Comparison of ENCODE assay signal across 7 cellular contexts in genomic region chr12:31948697-31949359, GRCh38. TPM values are rescaled to one million over a fixed set of nuclear protein-coding genes. Genes with fewer than 3 reads are reported as not detected.
DNase-seq lines count a peak whose midpoint lies in the region; ATAC-seq, FAIRE-seq and TF ChIP-seq lines count a peak whose summit lies in the region.
"Not testable (repeated sequence)": the region's sequence is repeated elsewhere in the genome, so short reads cannot be mapped to it uniquely, and the experiment has no call there.

No MANE protein-coding gene starts in this region.

- POLR2A ChIA-PET in HEK293 (lab: Yijun Ruan, JAX); endothelial cell of umbilical vein (lab: Charles Lee): not testable (repeated sequence)
- POLR2A ChIA-PET in K562 (lab: Yijun Ruan, JAX): interaction anchor here (1.8 kb wide), 1 partner anchor 10 kb away, joined by 9 read pairs; the partner anchor contains the start of gene RESF1
- POLR2A ChIA-PET in HepG2 (lab: Yijun Ruan, JAX): interaction anchor here (0.9 kb wide), 1 partner anchor 11 kb away, joined by 6 read pairs; the partner anchor contains the start of gene RESF1

- not testable (repeated sequence) for H2AFZ ChIP-seq in SU-DHL-6 (ENCODE audit: low read depth, low read length, severe bottlenecking); K562 (ENCODE audit: low read depth, low read length); endothelial cell of umbilical vein (ENCODE audit: low read depth, low read length); HepG2 (ENCODE audit: low read length)

- H3K79me2 ChIP-seq in SU-DHL-6 (ENCODE audit: insufficient read depth, low read length); K562 (ENCODE audit: control insufficient read depth, insufficient read depth, low read length); endothelial cell of umbilical vein (ENCODE audit: control insufficient read depth, insufficient read depth, low read length); HepG2 (ENCODE audit: insufficient read depth, low read length): not testable (repeated sequence)

- peaks cover 22 to 34% of the 10 kb centered on the region in 2 donors for H3K9me3 Mint-ChIP-seq in stimulated activated naive B cell treated with anti-CD40 and anti-IgM and Interleukin-4, amounts not matched to agents 10 μg/mL and 1 μg/mL and 100 μg/mL, for 72 hours

- not testable (repeated sequence) for DNase-seq in K562 (ENCODE audit: extremely low read depth in 1 of 4, low spot score in 3 of 4); endothelial cell of umbilical vein (ENCODE audit: low read depth, low spot score); stimulated activated naive B cell treated with anti-CD40 and anti-IgM and Interleukin-4, amounts not matched to agents 10 μg/mL and 1 μg/mL and 100 μg/mL, for 72 hours
- DNase-seq in HepG2 (ENCODE audit: low spot score) (peak; percentile 83), mucosa of descending colon (peak in 1 of 3 donors; percentile 19)

- H3K9me2 ChIP-seq in SU-DHL-6 (replicated peaks; ENCODE audit: insufficient read depth, low read length): not testable (repeated sequence)

- H4K20me1 ChIP-seq in SU-DHL-6 (ENCODE audit: low read depth, low read length); K562 (replicated peaks; ENCODE audit: control insufficient read depth, insufficient read depth, low read length); endothelial cell of umbilical vein (replicated peaks; ENCODE audit: control insufficient read depth, extremely low read depth, insufficient read depth, low read length); HepG2 (ENCODE audit: insufficient read depth, low read length): not testable (repeated sequence)

- in situ Hi-C loops in K562 (cut with MboI); HepG2 (cut with HindIII; ENCODE audit: extremely low pct_ligation_motif_present, low pct_unique_long_range_greater_than_20kb): not testable (repeated sequence)

- H3K9me3 ChIP-seq in HEK293 (ENCODE audit: control insufficient read depth, insufficient read depth, low read depth, low read length); SU-DHL-6 (ENCODE audit: insufficient read depth, low read length); K562 (replicated peaks; ENCODE audit: control insufficient read depth, insufficient read depth, low read depth, low read length); endothelial cell of umbilical vein (replicated peaks; ENCODE audit: control insufficient read depth, insufficient read depth, low read length): not testable (repeated sequence)
- H3K9me3 ChIP-seq in HepG2 (ENCODE audit: low read length): peaks cover 11% of the 10 kb centered on the region; the same call in 1 of the 2 replicates
- peaks cover 17% of the 10 kb centered on the region for H3K9me3 ChIP-seq in mucosa of descending colon

- not testable (repeated sequence) for H3K4me3 Mint-ChIP-seq in stimulated activated naive B cell treated with anti-CD40 and anti-IgM and Interleukin-4, amounts not matched to agents 10 μg/mL and 1 μg/mL and 100 μg/mL, for 72 hours

- peak overlapping the region; percentile 21; the same call in 1 of the 2 replicates for H3K9ac ChIP-seq in SU-DHL-6 (ENCODE audit: low read length)
- not testable (repeated sequence) for H3K9ac ChIP-seq in K562 (ENCODE audit: insufficient read depth in 1 of 2, low read depth in 2 of 2, low read length in 2 of 2); endothelial cell of umbilical vein (replicated peaks; ENCODE audit: extremely low read depth, insufficient read depth, low read length); HepG2 (ENCODE audit: insufficient read depth, low read depth, low read length)

- not testable (repeated sequence) for FAIRE-seq in K562 (lab: Jason Lieb, UNC)
- FAIRE-seq in endothelial cell of umbilical vein (lab: Jason Lieb, UNC) (peak; percentile 38), HepG2 (lab: Jason Lieb, UNC) (peak; percentile 28)

- intact Hi-C loops in K562 (cut with micrococcal nuclease); endothelial cell of umbilical vein (cut with micrococcal nuclease); HepG2 (cut with micrococcal nuclease; ENCODE audit: unreplicated experiment); mucosa of descending colon (cut with DNase I, micrococcal nuclease): not testable (repeated sequence)

- not testable (repeated sequence) for H3K27me3 Mint-ChIP-seq in stimulated activated naive B cell treated with anti-CD40 and anti-IgM and Interleukin-4, amounts not matched to agents 10 μg/mL and 1 μg/mL and 100 μg/mL, for 72 hours

- H3K36me3 Mint-ChIP-seq in stimulated activated naive B cell treated with anti-CD40 and anti-IgM and Interleukin-4, amounts not matched to agents 10 μg/mL and 1 μg/mL and 100 μg/mL, for 72 hours: peaks cover 43 to 65% of the 10 kb centered on the region in 2 donors

- not testable (repeated sequence) for H3K9me1 ChIP-seq in K562 (ENCODE audit: control insufficient read depth, insufficient read depth, low read length); endothelial cell of umbilical vein (replicated peaks; ENCODE audit: control insufficient read depth, extremely low read depth, insufficient read depth, low read length)

- TF ChIP-seq RAD21 in K562 (CRISPR knock-in tag; conservative IDR thresholded peaks at IDR 0.05 in 1 of 2, IDR thresholded peaks at IDR 0.05 in 1 of 2); HepG2 (CRISPR knock-in tag; IDR thresholded peaks at IDR 0.05): not testable (repeated sequence)

- TF ChIP-seq POLR2A in K562 (conservative IDR thresholded peaks at IDR 0.05); endothelial cell of umbilical vein (IDR thresholded peaks at IDR 0.05; ENCODE audit: low read depth, low read length); HepG2 (IDR thresholded peaks at IDR 0.05; ENCODE audit: insufficient read depth in 1 of 2, low read depth in 2 of 2, low read length in 2 of 2): not testable (repeated sequence)

- dilution Hi-C loops in endothelial cell of umbilical vein (cut with MboI; ENCODE audit: extremely low pct_ligation_motif_present, low sequenced_read_pairs): not testable (repeated sequence)

- not testable (repeated sequence) for BruUV-seq in K562 (replicated peaks; lab: Mats Ljungman, UMichigan); endothelial cell of umbilical vein (replicated peaks; lab: Mats Ljungman, UMichigan); HepG2 (replicated peaks; lab: Mats Ljungman, UMichigan)

- not testable (repeated sequence) for TF ChIP-seq CTCF in HEK293 (tag by site-specific recombination; IDR thresholded peaks at IDR 0.05); SU-DHL-6 (IDR thresholded peaks at IDR 0.05; ENCODE audit: insufficient read depth, low read length, poor library complexity, severe bottlenecking); K562 (IDR thresholded peaks at IDR 0.05 in 2 of 3, conservative IDR thresholded peaks at IDR 0.05 in 1 of 3; ENCODE audit: insufficient read depth in 2 of 3, low read depth in 1 of 3, low read length in 3 of 3); endothelial cell of umbilical vein (IDR thresholded peaks at IDR 0.05; ENCODE audit: extremely low read depth in 1 of 2, insufficient read depth in 1 of 2, low read depth in 1 of 2, low read length in 2 of 2); HepG2 (CRISPR knock-in tag; IDR thresholded peaks at IDR 0.05); mucosa of descending colon (IDR thresholded peaks at IDR 0.05)

- not testable (repeated sequence) for H3K4me1 ChIP-seq in HEK293 (ENCODE audit: control insufficient read depth, insufficient read depth, low read length); K562 (replicated peaks in 1 of 2; ENCODE audit: control insufficient read depth in 2 of 2, insufficient read depth in 2 of 2, low read length in 2 of 2); endothelial cell of umbilical vein (ENCODE audit: control insufficient read depth, extremely low read depth, insufficient read depth, low read length); mucosa of descending colon (ENCODE audit: low read depth)
- peaks cover 28% of the 10 kb centered on the region for H3K4me1 ChIP-seq in HepG2 (ENCODE audit: insufficient read depth, low read length)

- H3K27me3 ChIP-seq in SU-DHL-6 (ENCODE audit: low read length); K562 (ENCODE audit: control insufficient read depth in 2 of 2, insufficient read depth in 2 of 2, low read length in 2 of 2); endothelial cell of umbilical vein (ENCODE audit: control insufficient read depth in 2 of 2, insufficient read depth in 2 of 2, low read length in 2 of 2); HepG2 (ENCODE audit: control insufficient read depth in 1 of 2, insufficient read depth in 2 of 2, low read length in 2 of 2): not testable (repeated sequence)

- TF ChIP-seq EP300 in K562 (IDR thresholded peaks at IDR 0.05; ENCODE audit: low read length): not testable (repeated sequence)
- TF ChIP-seq EP300 in HepG2 (IDR thresholded peaks at IDR 0.05; ENCODE audit: low read depth in 2 of 2, low read length in 2 of 2) (peak in 1 of 2 experiments; percentile 83; a peak in 2 of 4 replicates), HepG2 (CRISPR knock-in tag; IDR thresholded peaks at IDR 0.05; ENCODE audit: borderline replicate concordance) (peak; percentile 75)

- not testable (repeated sequence) for H3K36me3 ChIP-seq in HEK293 (ENCODE audit: control insufficient read depth in 2 of 2, insufficient read depth in 1 of 2, low read length in 2 of 2); SU-DHL-6 (ENCODE audit: low read length); K562 (ENCODE audit: control insufficient read depth, insufficient read depth, low read length); endothelial cell of umbilical vein (ENCODE audit: control insufficient read depth in 2 of 2, extremely low read depth in 1 of 2, insufficient read depth in 2 of 2, low read length in 2 of 2); HepG2 (replicated peaks in 1 of 2; ENCODE audit: control insufficient read depth in 1 of 2, insufficient read depth in 2 of 2, low read length in 2 of 2); mucosa of descending colon (ENCODE audit: low read depth)

- peaks cover 27 to 39% of the 10 kb centered on the region in 2 donors for H3K4me1 Mint-ChIP-seq in stimulated activated naive B cell treated with anti-CD40 and anti-IgM and Interleukin-4, amounts not matched to agents 10 μg/mL and 1 μg/mL and 100 μg/mL, for 72 hours

- not testable (repeated sequence) for ATAC-seq in K562; stimulated activated naive B cell treated with anti-CD40 and anti-IgM and Interleukin-4, amounts not matched to agents 10 μg/mL and 1 μg/mL and 100 μg/mL, for 72 hours (replicated peaks)
- ATAC-seq in HepG2 (peak; percentile 61), mucosa of descending colon (peak; percentile 25)

- H3K4me3 ChIP-seq in HEK293 (ENCODE audit: low read depth, low read length); SU-DHL-6 (ENCODE audit: insufficient read depth, low read length, poor library complexity, severe bottlenecking); K562; endothelial cell of umbilical vein (replicated peaks in 1 of 3; ENCODE audit: insufficient read depth in 1 of 3, low read depth in 1 of 3, low read length in 3 of 3); HepG2 (replicated peaks in 1 of 3; ENCODE audit: insufficient read depth in 1 of 3, low read depth in 2 of 3, low read length in 3 of 3); mucosa of descending colon: not testable (repeated sequence)

- CTCF ChIA-PET in HEK293 (lab: Yijun Ruan, JAX): interaction anchor here (0.8 kb wide), 1 partner anchor 189 kb away, joined by 4 read pairs; no protein-coding TSS in a partner anchor
- CTCF ChIA-PET in K562 (lab: Yijun Ruan, JAX; ENCODE audit: low intra/inter-chr PET ratio); endothelial cell of umbilical vein (lab: Charles Lee); HepG2 (lab: Yijun Ruan, JAX; ENCODE audit: low intra/inter-chr PET ratio, low total read pairs): not testable (repeated sequence)

- H3K4me2 ChIP-seq in SU-DHL-6 (ENCODE audit: low read depth, low read length, poor library complexity, severe bottlenecking): peak overlapping the region; percentile 60
- H3K4me2 ChIP-seq in K562 (ENCODE audit: insufficient read depth, low read length); endothelial cell of umbilical vein (ENCODE audit: insufficient read depth, low read length); HepG2 (ENCODE audit: low read depth, low read length): not testable (repeated sequence)

- peaks cover 32% of the 10 kb centered on the region for H3F3A ChIP-seq in SU-DHL-6 (ENCODE audit: insufficient read depth)

- WGBS in K562 (ENCODE audit: insufficient coverage, low coverage, missing lambda C conversion rate): 22% methylated on average over 3 of the region's 3 CpGs
- WGBS in HepG2 (ENCODE audit: low lambda C conversion rate): 1% methylated on average over 3 of the region's 3 CpGs

- not testable (repeated sequence) for H3K27ac ChIP-seq in HEK293 (ENCODE audit: extremely low read depth, low read depth, low read length); K562 (ENCODE audit: extremely low read depth, low read depth, low read length); endothelial cell of umbilical vein (ENCODE audit: insufficient read depth, low read depth, low read length)
- H3K27ac ChIP-seq in SU-DHL-6 (ENCODE audit: low read depth, low read length): peak overlapping the region; percentile 92
- H3K27ac ChIP-seq in HepG2 (ENCODE audit: extremely low read length, insufficient read depth, low read length): peak overlapping the region; percentile 57

- peak overlapping the region; percentile 76 for H3K27ac Mint-ChIP-seq in stimulated activated naive B cell treated with anti-CD40 and anti-IgM and Interleukin-4, amounts not matched to agents 10 μg/mL and 1 μg/mL and 100 μg/mL, for 72 hours

RNA-seq across cellular contexts. Expression of gene RESF1, which starts 10.4 kb away (rescaled TPM):
- 12.1 and 64.1 TPM in 2 replicates for total RNA-seq in K562 (2011; cell fraction: chromatin; rRNA removed; ENCODE audit: low replicate concordance)
- total RNA-seq in K562 (2011; cell fraction: nucleolus; rRNA removed): 15.3 and 18.7 TPM in 2 replicates
- 24.8 and 26.9 TPM in 2 replicates for total RNA-seq in K562 (2011; cell fraction: nucleoplasm; rRNA removed)
- 26.4 and 29.9 TPM in 2 replicates for total RNA-seq in K562 (2014; rRNA removed)
- total RNA-seq in K562 (2014; rRNA removed; fragmentation: Illumina TruSeq; extraction: Trizol): 72.9 and 91.0 TPM in 2 replicates
- 110 and 121 TPM in 2 replicates for total RNA-seq in K562 (2015; rRNA removed; fragmentation: Illumina TruSeq; extraction: Trizol)
- total RNA-seq in K562 (2021): 51.2 and 52.4 TPM in 2 replicates
- 51.7 and 53.6 TPM in 2 replicates for polyA plus RNA-seq in K562 (2011; rRNA removed)
- 14.6 and 36.7 TPM in 2 replicates for polyA plus RNA-seq in K562 (2011; cell fraction: cytosol; rRNA removed)
- 32.3 and 54.2 TPM in 2 replicates for polyA plus RNA-seq in K562 (2011; cell fraction: nucleus; rRNA removed)
- polyA plus RNA-seq in K562 (2012): 52.5 and 58.2 TPM in 2 replicates
- polyA plus RNA-seq in K562 (2014; fragmentation: Illumina TruSeq; extraction: Trizol): 52.6 and 70.6 TPM in 2 replicates
- 10 to 100 TPM; 21.5 to 30.1 TPM for polyA plus RNA-seq in K562 (2014; fragmentation: Nextera tagmentation; extraction: Ambion mirVana)
- polyA plus RNA-seq in K562 (2014; rRNA removed): 50.3 and 62.0 TPM in 2 replicates
- polyA minus RNA-seq in K562 (2011; rRNA and poly(A)+ RNA removed): 89.2 and 132 TPM in 2 replicates
- polyA minus RNA-seq in K562 (2011; cell fraction: cytosol; rRNA and poly(A)+ RNA removed): 30.2 and 45.1 TPM in 2 replicates
- polyA minus RNA-seq in K562 (2011; cell fraction: nucleus; rRNA and poly(A)+ RNA removed): 33.1 and 72.0 TPM in 2 replicates
- total RNA-seq in endothelial cell of umbilical vein: 62.1 and 70.0 TPM in 2 replicates
- 23.6 and 40.3 TPM in 2 replicates for polyA plus RNA-seq in endothelial cell of umbilical vein
- 28.2 and 28.9 TPM in 2 replicates for polyA plus RNA-seq in endothelial cell of umbilical vein (2011; cell fraction: cytosol; rRNA removed)
- 57.8 and 70.0 TPM in 2 replicates for polyA plus RNA-seq in endothelial cell of umbilical vein (2011; cell fraction: nucleus; rRNA removed)
- 41.5 and 55.0 TPM in 2 replicates for polyA plus RNA-seq in endothelial cell of umbilical vein (2012)
- polyA minus RNA-seq in endothelial cell of umbilical vein: 56.9 and 59.1 TPM in 2 replicates
- 10.8 TPM for polyA minus RNA-seq in endothelial cell of umbilical vein (2011; cell fraction: cytosol; rRNA and poly(A)+ RNA removed)
- polyA minus RNA-seq in endothelial cell of umbilical vein (2011; cell fraction: nucleus; rRNA and poly(A)+ RNA removed): 85.3 and 123 TPM in 2 replicates
- total RNA-seq in HepG2 (2016; rRNA removed; fragmentation: Illumina TruSeq; extraction: Trizol): 16.8 and 19.6 TPM in 2 replicates
- 7.5 and 7.6 TPM in 2 replicates for total RNA-seq in HepG2 (2016; cell fraction: cytosol; rRNA removed; fragmentation: Illumina TruSeq; extraction: Trizol; ENCODE audit: low read depth)
- 17.0 and 17.2 TPM in 2 replicates for total RNA-seq in HepG2 (2016; cell fraction: insoluble cytoplasmic fraction; rRNA removed; fragmentation: Illumina TruSeq; extraction: Trizol)
- total RNA-seq in HepG2 (2016; cell fraction: membrane; rRNA removed; fragmentation: Illumina TruSeq; extraction: Trizol): 14.6 and 16.5 TPM in 2 replicates
- total RNA-seq in HepG2 (2016; cell fraction: nucleus; rRNA removed; fragmentation: Illumina TruSeq; extraction: Trizol): 21.5 and 27.0 TPM in 2 replicates
- polyA plus RNA-seq in HepG2 (2011; rRNA removed): 7.9 and 8.1 TPM in 2 replicates
- polyA plus RNA-seq in HepG2 (2011; cell fraction: cytosol; rRNA removed): 3.8 and 6.9 TPM in 2 replicates
- 5.4 and 9.5 TPM in 2 replicates for polyA plus RNA-seq in HepG2 (2011; cell fraction: nucleus; rRNA removed)
- polyA plus RNA-seq in HepG2 (2012): 13.3 and 13.5 TPM in 2 replicates
- 8.1 and 10.1 TPM in 2 replicates for polyA plus RNA-seq in HepG2 (2016; cell fraction: cytosol; fragmentation: Illumina TruSeq; extraction: Trizol; ENCODE audit: low read depth)
- 14.7 and 15.3 TPM in 2 replicates for polyA plus RNA-seq in HepG2 (2016; cell fraction: insoluble cytoplasmic fraction; fragmentation: Illumina TruSeq; extraction: Trizol; ENCODE audit: low read depth)
- 10.7 and 12.4 TPM in 2 replicates for polyA plus RNA-seq in HepG2 (2016; cell fraction: membrane; fragmentation: Illumina TruSeq; extraction: Trizol; ENCODE audit: low read depth)
- polyA plus RNA-seq in HepG2 (2016; cell fraction: nucleus; fragmentation: Illumina TruSeq; extraction: Trizol; ENCODE audit: insufficient read depth, low read depth): 25.7 and 28.8 TPM in 2 replicates
- 4.4 and 8.3 TPM in 2 replicates for polyA minus RNA-seq in HepG2 (2011; rRNA and poly(A)+ RNA removed; ENCODE audit: low replicate concordance)
- 11.1 and 13.0 TPM in 2 replicates for polyA minus RNA-seq in HepG2 (2011; cell fraction: cytosol; rRNA and poly(A)+ RNA removed)
- 25.9 and 43.3 TPM in 2 replicates for polyA minus RNA-seq in HepG2 (2011; cell fraction: nucleus; rRNA and poly(A)+ RNA removed)
- total RNA-seq in mucosa of descending colon: 10 to 100 TPM; 41.5 to 47.3 (median 46.8) TPM
